Comparison of ENCODE assay signal across 9 cellular contexts in the genomic region with DNA sequence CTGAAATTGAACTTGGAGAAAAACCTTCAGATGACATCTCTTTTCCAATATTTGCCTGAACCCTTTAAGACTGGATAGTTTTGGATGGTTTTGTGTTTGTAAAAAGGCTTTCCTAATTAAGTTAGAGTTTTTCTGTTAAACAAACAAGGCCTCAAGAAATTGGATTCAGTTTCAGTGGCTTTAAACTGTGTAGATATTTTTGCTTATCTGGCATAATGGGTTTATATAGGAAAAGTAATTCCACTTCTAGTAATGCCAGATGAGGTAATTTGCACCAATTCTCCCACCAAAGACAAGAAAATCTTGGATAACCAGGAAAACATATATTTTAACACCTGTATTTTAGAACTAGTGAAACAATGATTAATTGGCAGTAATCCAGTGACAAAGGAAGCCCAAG. TPM values are rescaled to one million over a fixed set of nuclear protein-coding genes. Genes with fewer than 3 reads are reported as not detected.
"Had no signal": no experiment of that assay in that cellular context is flagged by ENCODE, and none has a peak within 500 bp of the region (broad histone marks: within the 10 kb centered on the region; RNA-seq: fewer than 3 reads in every experiment).

No MANE protein-coding gene starts in this region.

- H3K36me3 ChIP-seq: HAP-1 had no signal

- DNase-seq: GM23248, GOT3, H7, KG1 had no signal

- H3K9me3 ChIP-seq: HAP-1 had no signal

- ATAC-seq: HCT116, K562 had no signal

- H3K4me3 ChIP-seq: GM23248, HAP-1, K562 had no signal

- H2AFZ ChIP-seq: GM23248 had no signal

- H3K27ac ChIP-seq: GM23248 had no signal

- H3K9ac ChIP-seq: GM23248 had no signal

- H3K4me1 ChIP-seq: HAP-1 had no signal

- FAIRE-seq: HTR-8/SVneo, K562 had no signal

RNA-seq across cellular contexts. Expression of a gene that starts 12.0 kb away (rescaled TPM):
- total RNA-seq: GM23248, HT-29 had no signal
- polyA plus RNA-seq: GM23248 had no signal
